10 cellular contexts compared by ENCODE assay signal in genomic region chr1:72280714-72281113, GRCh38. TPM values are rescaled to one million over a fixed set of nuclear protein-coding genes. Genes with fewer than 3 reads are reported as not detected.
A peak's percentile ranks its signal among the peaks of the same experiment; 100 is the strongest.
DNase-seq lines count a peak whose midpoint lies in the region; ATAC-seq and TF ChIP-seq lines count a peak whose summit lies in the region.
"Had no signal": no experiment of that assay in that cellular context is flagged by ENCODE, and none has a peak within 500 bp of the region (broad histone marks: within the 10 kb centered on the region; RNA-seq: fewer than 3 reads in every experiment).

No MANE protein-coding gene starts in this region.

- H3K36me3 ChIP-seq in DND-41 (ENCODE audit: insufficient read depth, low read length) (no peaks in the 10 kb centered on the region), muscle layer of duodenum (ENCODE audit: control insufficient read depth in 1 of 2, insufficient read depth in 2 of 2, low read length in 2 of 2) (peaks cover 0 to 8% of the 10 kb centered on the region in 2 donors), neural progenitor cell (no peaks in the 10 kb centered on the region)

- H3K9me3 Mint-ChIP-seq in brain (no peaks in the 10 kb centered on the region), neural progenitor cell (no peaks in the 10 kb centered on the region)

- H3K27ac Mint-ChIP-seq in brain = peak overlapping the region in 3 of 5 experiments; percentile 12 to 93 (median 69)
- H3K27ac Mint-ChIP-seq in neural progenitor cell = no peak overlapping the region

- peak overlapping the region; percentile 97 for H3K4me2 ChIP-seq in DND-41 (ENCODE audit: insufficient read depth, low read length)
- H3K4me2 ChIP-seq in neural progenitor cell = no peak overlapping the region

- ATAC-seq in DND-41 (ENCODE audit: insufficient read depth, low read depth) (no peak), GM18867 (IDR thresholded peaks at IDR 0.05; ENCODE audit: unreplicated experiment) (no peak)

- peak; percentile 33 for DNase-seq in ACHN
- DNase-seq in DND-41 = no peak
- DNase-seq in neural progenitor cell (ENCODE audit: low spot score) = no peak
- DNase-seq in lower leg skin (ENCODE audit: low spot score in 2 of 2) = no peak
- DNase-seq in islet precursor cell = no peak
- DNase-seq: NCI-H345, T-helper 1 cell had no signal

- H3K9me3 ChIP-seq in DND-41 (ENCODE audit: insufficient read depth, low read length, severe bottlenecking) = no peaks in the 10 kb centered on the region
- H3K9me3 ChIP-seq in muscle layer of duodenum (ENCODE audit: control insufficient read depth in 1 of 2, low read length in 2 of 2) = no peaks in the 10 kb centered on the region
- H3K9me3 ChIP-seq in neural progenitor cell (ENCODE audit: low read depth) = no peaks in the 10 kb centered on the region

- peaks cover 24% of the 10 kb centered on the region for H3K4me1 Mint-ChIP-seq in brain
- H3K4me1 Mint-ChIP-seq in neural progenitor cell = peaks cover 13% of the 10 kb centered on the region

- TF ChIP-seq CTCF in DND-41 (IDR thresholded peaks at IDR 0.05; ENCODE audit: borderline replicate concordance, extremely low read depth, low read length, poor library complexity, severe bottlenecking) (peak; percentile 19), brain (conservative IDR thresholded peaks at IDR 0.05) (no peak), neural progenitor cell (IDR thresholded peaks at IDR 0.05) (no peak), lower leg skin (IDR thresholded peaks at IDR 0.05) (no peak)

- 27 to 41% methylated on average over 1 of the region's 1 CpG for WGBS in lower leg skin, 2 donors

- peaks cover 9% of the 10 kb centered on the region for H3K79me2 ChIP-seq in DND-41 (ENCODE audit: insufficient read depth, low read length)
- no peaks in the 10 kb centered on the region for H3K79me2 ChIP-seq in neural progenitor cell (ENCODE audit: low read depth)

- H3K9ac ChIP-seq in DND-41 (ENCODE audit: low read depth, low read length) (peak overlapping the region; percentile 87; the same call in 1 of the 2 replicates), neural progenitor cell (no peak overlapping the region)

- H3K27me3 ChIP-seq in DND-41 (ENCODE audit: insufficient read depth, low read length, poor library complexity) = no peaks in the 10 kb centered on the region
- H3K27me3 ChIP-seq in muscle layer of duodenum (ENCODE audit: low read depth, low read length) = no peaks in the 10 kb centered on the region
- H3K27me3 ChIP-seq in neural progenitor cell = peaks cover 66% of the 10 kb centered on the region

- peaks cover 15% of the 10 kb centered on the region for H3K27me3 Mint-ChIP-seq in brain
- peaks cover 9% of the 10 kb centered on the region for H3K27me3 Mint-ChIP-seq in neural progenitor cell (ENCODE audit: insufficient read depth, low read depth)

- H3K4me3 Mint-ChIP-seq in brain (no peak overlapping the region), neural progenitor cell (no peak overlapping the region)

- H3K27ac ChIP-seq in DND-41 (ENCODE audit: low read length) = peak overlapping the region; percentile 81
- peak overlapping the region; percentile 57 for H3K27ac ChIP-seq in muscle layer of duodenum (ENCODE audit: low read length)
- no peak overlapping the region for H3K27ac ChIP-seq in neural progenitor cell

- peak overlapping the region; percentile 98 for H2AFZ ChIP-seq in DND-41 (ENCODE audit: low read depth, low read length)
- H2AFZ ChIP-seq in neural progenitor cell (replicated peaks) = no peak overlapping the region

- intact Hi-C loops in lower leg skin (cut with DNase I; ENCODE audit: low total_unique reads) = no loop called here

- H3F3A ChIP-seq in neural progenitor cell (ENCODE audit: low read depth) = peaks cover 25% of the 10 kb centered on the region

- TF ChIP-seq POLR2A in lower leg skin (IDR thresholded peaks at IDR 0.05) = no peak

- in situ Hi-C loops in ACHN (cut with HindIII; ENCODE audit: low pct_ligation_motif_present, low pct_unique_long_range_greater_than_20kb, low sequenced_read_pairs) = no loop called here

- H3K36me3 Mint-ChIP-seq in brain (no peaks in the 10 kb centered on the region), neural progenitor cell (no peaks in the 10 kb centered on the region)

- no peaks in the 10 kb centered on the region for H4K20me1 ChIP-seq in DND-41 (ENCODE audit: insufficient read depth, low read length)
- H4K20me1 ChIP-seq in neural progenitor cell (ENCODE audit: low read depth) = no peaks in the 10 kb centered on the region

- H3K4me3 ChIP-seq in DND-41 (ENCODE audit: low read depth in 1 of 2, low read length in 2 of 2) (peak overlapping the region; percentile 6 to 73; a peak in 3 of 4 replicates), muscle layer of duodenum (ENCODE audit: low read depth in 1 of 2, low read length in 2 of 2) (peak overlapping the region; percentile 67 to 84), neural progenitor cell (no peak overlapping the region), lower leg skin (ENCODE audit: low read depth, poor library complexity, severe bottlenecking) (no peak overlapping the region)

- peaks cover 60% of the 10 kb centered on the region for H3K4me1 ChIP-seq in DND-41 (ENCODE audit: insufficient read depth, low read length)
- H3K4me1 ChIP-seq in muscle layer of duodenum (ENCODE audit: control insufficient read depth in 1 of 2, insufficient read depth in 2 of 2, low read length in 2 of 2) = peaks cover 0 to 16% of the 10 kb centered on the region in 2 donors
- peaks cover 11% of the 10 kb centered on the region for H3K4me1 ChIP-seq in neural progenitor cell

RNA-seq across cellular contexts. Expression of gene NEGR1, which starts 1.6 kb away (rescaled TPM):
- 11.2 TPM for polyA plus RNA-seq in brain (ENCODE audit: insufficient read depth, low read depth, low replicate concordance)
- 0.50 and 0.62 TPM in 2 replicates for total RNA-seq in neural progenitor cell (ENCODE audit: low replicate concordance)
- 10 to 100 TPM in 1 of 4 donors, 1 to 10 TPM in 3; 4.1 to 13.6 (median 6.0) TPM for total RNA-seq in lower leg skin

Comparison
In these comparisons a context has a peak if more than half of its experiments do, and no peak if none do; other contexts are left out.
1. H3K4me3 ChIP-seq: peak in DND-41 (2 of 2) and muscle layer of duodenum (2 of 2); none in neural progenitor cell (single experiment) and lower leg skin (single experiment).